8 cellular contexts compared by ENCODE assay signal in genomic region chr5:97183100-97183929, GRCh38. TPM values are rescaled to one million over a fixed set of nuclear protein-coding genes. Genes with fewer than 3 reads are reported as not detected.
DNase-seq lines count a peak whose midpoint lies in the region; ATAC-seq and TF ChIP-seq lines count a peak whose summit lies in the region.

Gene RIOK2, minus strand, starts transcription at chr5:97183247. Its CDS starts 56 bp downstream, at chr5:97183191.

- peaks cover 10% of the 10 kb centered on the region for H3K36me3 ChIP-seq in upper lobe of right lung

- peak; percentile 88 for ATAC-seq in HG02870 (IDR thresholded peaks at IDR 0.05; ENCODE audit: unreplicated experiment)
- peak; percentile 98 for ATAC-seq in left cardiac atrium
- peak; percentile 97 for ATAC-seq in upper lobe of right lung

- intact Hi-C loops in T-helper 1 cell treated with Interleukin-12 subunit alpha and Interleukin-12 subunit beta and Interleukin-4 antibody, amounts not matched to agents 30 ng/mL and 1 ng/mL, for 36 hours (cut with micrococcal nuclease) = loop anchor here (1.0 to 5.0 kb wide), 21 partner anchors 20 to 1849 kb away; partner anchors contain the start of genes ARSK, CAST, CHD1 and ERAP2
- intact Hi-C loops in left cardiac atrium (cut with DNase I) = loop anchor here in 1 of 2 donors (10.0 kb wide), 1 partner anchor 1591 kb away; the partner anchor contains the start of gene RGMB
- intact Hi-C loops in posterior vena cava (cut with DNase I) = no loop called here
- intact Hi-C loops in upper lobe of right lung (cut with DNase I) = no loop called here

- in situ Hi-C loops in GM13976 (cut with MboI; ENCODE audit: low sequenced_read_pairs, unreplicated experiment) = no loop called here

- H3K27me3 ChIP-seq in upper lobe of right lung = no peaks in the 10 kb centered on the region

- TF ChIP-seq CTCF in GM13976 (IDR thresholded peaks at IDR 0.05; ENCODE audit: borderline replicate concordance, control extremely low read depth, extremely low read depth, insufficient read depth, missing control alignments) (no peak), upper lobe of right lung (IDR thresholded peaks at IDR 0.05) (no peak)

- no peaks in the 10 kb centered on the region for H3K9me3 ChIP-seq in upper lobe of right lung

- peak within 1 kb of the TSS; percentile 96 for H3K27ac ChIP-seq in upper lobe of right lung

- H3K4me3 ChIP-seq in upper lobe of right lung = peak within 1 kb of the TSS; percentile 83

- DNase-seq in GM13976 (ENCODE audit: low spot score) (peak; percentile 81), NCI-H146 treated with DMSO at 0.1 percent for 48 hours (lab: John Stamatoyannopoulos, UW; ENCODE audit: unreplicated experiment) (peak; percentile 82), amniotic epithelial cell (ENCODE audit: low read depth) (peak; percentile 92), left cardiac atrium (peak; percentile 96), posterior vena cava (ENCODE audit: low spot score) (peak; percentile 98), upper lobe of right lung (peak; percentile 98)

- H3K4me1 ChIP-seq in upper lobe of right lung = peaks cover 24% of the 10 kb centered on the region

RNA-seq across cellular contexts. Expression of gene RIOK2, which starts in this region (rescaled TPM):
- total RNA-seq in T-helper 1 cell treated with Interleukin-12 subunit alpha and Interleukin-12 subunit beta and Interleukin-4 antibody, amounts not matched to agents 30 ng/mL and 1 ng/mL, for 36 hours = 31.1 and 33.1 TPM in 2 replicates
- 10 to 100 TPM; 20.9 to 22.5 TPM for total RNA-seq in left cardiac atrium
- total RNA-seq in posterior vena cava = 10 to 100 TPM; 18.3 to 24.2 TPM
- total RNA-seq in upper lobe of right lung = 22.2 TPM

Comparison
In these comparisons a context has a peak if more than half of its experiments do, and no peak if none do; other contexts are left out.
1. Peak in every context shown above with its lines: DNase-seq, ATAC-seq, H3K4me3 ChIP-seq and H3K27ac ChIP-seq.